8 cellular contexts compared by ENCODE assay signal in the genomic region with DNA sequence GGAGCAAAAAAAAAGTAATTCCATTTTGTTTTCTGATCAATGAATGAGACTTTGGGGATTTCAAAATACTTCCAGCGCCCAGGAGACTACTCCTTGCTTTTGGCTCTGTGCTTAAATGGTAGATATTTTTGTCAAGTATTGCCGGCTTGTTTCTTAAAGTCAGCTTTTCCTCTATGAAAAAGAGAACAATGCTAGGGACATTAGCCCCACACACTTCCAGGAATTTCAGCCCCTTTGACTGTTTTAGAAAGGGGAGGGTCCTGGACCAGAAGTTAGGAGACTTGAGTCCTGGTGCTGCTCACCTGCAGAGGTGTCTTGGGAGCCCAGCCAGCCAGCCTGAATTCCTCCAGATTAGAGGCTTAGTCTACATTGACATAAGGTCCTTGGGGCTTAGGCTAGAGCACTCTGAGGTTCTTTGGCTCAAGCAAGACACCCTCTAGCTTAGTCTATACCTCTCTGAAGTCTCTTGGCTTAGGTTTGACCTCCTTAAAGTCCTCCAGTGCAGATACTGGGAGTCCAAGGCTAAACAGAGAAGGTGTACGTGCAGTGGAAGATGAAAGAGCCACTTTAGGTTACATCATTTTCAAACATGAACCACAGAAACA. TPM values are rescaled to one million over a fixed set of nuclear protein-coding genes. Genes with fewer than 3 reads are reported as not detected.
DNase-seq lines count a peak whose midpoint lies in the region; TF ChIP-seq lines count a peak whose summit lies in the region.

No MANE protein-coding gene starts in this region.

- peaks cover 16 to 38% of the 10 kb centered on the region in 2 donors for H3K4me1 ChIP-seq in adrenal gland (replicated peaks in 1 of 2)
- H3K4me1 ChIP-seq in liver (ENCODE audit: control insufficient read depth in 4 of 4, insufficient read depth in 4 of 4, low read length in 3 of 4): peaks cover 18 to 72% (median 52%) of the 10 kb centered on the region in 4 donors
- peaks cover 0 to 33% (median 16%) of the 10 kb centered on the region in 4 donors for H3K4me1 ChIP-seq in tibial artery

- H3K27ac ChIP-seq in adrenal gland (peak overlapping the region in 3 of 5 donors; percentile 97 to 99 (median 97)), liver (ENCODE audit: low read depth in 1 of 2, low read length in 2 of 2) (peak overlapping the region; percentile 99 to 100), tibial artery (peak overlapping the region; percentile 96 to 100)

- TF ChIP-seq CTCF in adrenal gland (IDR thresholded peaks at IDR 0.05): no peak
- no peak for TF ChIP-seq CTCF in liver (IDR thresholded peaks at IDR 0.05; ENCODE audit: low read depth, low read length, missing input control)
- no peak for TF ChIP-seq CTCF in tibial artery (IDR thresholded peaks at IDR 0.05)

- WGBS in adrenal gland, 4 donors: 25 to 40% (median 31%) methylated on average over 3 of the region's 3 CpGs
- WGBS in liver: 22% methylated on average over 3 of the region's 3 CpGs

- TF ChIP-seq POLR2A in adrenal gland (IDR thresholded peaks at IDR 0.05): no peak

- peak overlapping the region in 3 of 4 donors; percentile 66 to 95 (median 72) for H3K4me3 ChIP-seq in adrenal gland
- peak overlapping the region; percentile 70 to 86 (median 86) for H3K4me3 ChIP-seq in liver (ENCODE audit: low read depth in 1 of 3, low read length in 3 of 3)
- H3K4me3 ChIP-seq in tibial artery: peak overlapping the region; percentile 78 to 98

- H3K9ac ChIP-seq in liver (ENCODE audit: low read depth in 1 of 2, low read length in 2 of 2): peak overlapping the region; percentile 74 to 91

- no peaks in the 10 kb centered on the region for H3K9me3 ChIP-seq in adrenal gland (replicated peaks in 1 of 3)
- no peaks in the 10 kb centered on the region for H3K9me3 ChIP-seq in liver (ENCODE audit: control insufficient read depth in 4 of 4, low read length in 3 of 4)
- no peaks in the 10 kb centered on the region for H3K9me3 ChIP-seq in tibial artery

- no peak for TF ChIP-seq RAD21 in liver (IDR thresholded peaks at IDR 0.05)

- no peak for DNase-seq in activated T-cell treated with anti-CD3 and anti-CD28 coated beads, Interleukin-2, amount 50 U/mL, for 24 hours
- DNase-seq in activated T-cell treated with anti-CD3 and anti-CD28 coated beads for 4 hours: no peak
- DNase-seq in adrenal gland: no peak
- DNase-seq in tibial artery: no peak
- no peak for DNase-seq in NCI-H2029 (lab: John Stamatoyannopoulos, UW)
- no peak for DNase-seq in AML-193 (lab: John Stamatoyannopoulos, UW)
- no peak for DNase-seq in NCI-H526 treated with DMSO at 0.1 percent for 48 hours (lab: John Stamatoyannopoulos, UW)

- peak overlapping the region; percentile 93 for H3K27ac Mint-ChIP-seq in activated T-cell treated with anti-CD3 and anti-CD28 coated beads, Interleukin-2, amount 50 U/mL, for 24 hours

- H3K27me3 ChIP-seq in adrenal gland (no peaks in the 10 kb centered on the region), liver (ENCODE audit: control insufficient read depth in 4 of 4, insufficient read depth in 4 of 4, low read length in 3 of 4) (no peaks in the 10 kb centered on the region), tibial artery (no peaks in the 10 kb centered on the region)

- H3K4me1 Mint-ChIP-seq in activated T-cell treated with anti-CD3 and anti-CD28 coated beads, Interleukin-2, amount 50 U/mL, for 24 hours (ENCODE audit: low read depth): peaks cover 62% of the 10 kb centered on the region

- H3K27me3 Mint-ChIP-seq in activated T-cell treated with anti-CD3 and anti-CD28 coated beads, Interleukin-2, amount 50 U/mL, for 24 hours: peaks cover 13% of the 10 kb centered on the region

- H3K36me3 ChIP-seq in adrenal gland (replicated peaks in 1 of 2) (no peaks in the 10 kb centered on the region), liver (ENCODE audit: control insufficient read depth in 4 of 4, insufficient read depth in 3 of 4, low read depth in 1 of 4, low read length in 3 of 4) (no peaks in the 10 kb centered on the region), tibial artery (no peaks in the 10 kb centered on the region)

- H3K9me3 Mint-ChIP-seq in activated T-cell treated with anti-CD3 and anti-CD28 coated beads, Interleukin-2, amount 50 U/mL, for 24 hours: no peaks in the 10 kb centered on the region

- peak overlapping the region; percentile 93 for H3K4me3 Mint-ChIP-seq in activated T-cell treated with anti-CD3 and anti-CD28 coated beads, Interleukin-2, amount 50 U/mL, for 24 hours

- intact Hi-C loops in adrenal gland (cut with DNase I) (loop anchor here in 1 of 2 donors (10.0 kb wide), 1 partner anchor 53 kb away; no protein-coding TSS in a partner anchor), tibial artery (cut with DNase I; ENCODE audit: low total_unique reads) (loop anchor here (5.0 to 10.0 kb wide), 3 partner anchors 63 to 263 kb away; a partner anchor contains a TSS)

- peaks cover 15% of the 10 kb centered on the region for H3K36me3 Mint-ChIP-seq in activated T-cell treated with anti-CD3 and anti-CD28 coated beads, Interleukin-2, amount 50 U/mL, for 24 hours (ENCODE audit: low read depth)

TF ChIP-seq in liver, 16 proteins besides CTCF, POLR2A, EP300 and RAD21:
- no peak for TF ChIP-seq RXRA (IDR thresholded peaks at IDR 0.05)
- TF ChIP-seq, protein P1, sequence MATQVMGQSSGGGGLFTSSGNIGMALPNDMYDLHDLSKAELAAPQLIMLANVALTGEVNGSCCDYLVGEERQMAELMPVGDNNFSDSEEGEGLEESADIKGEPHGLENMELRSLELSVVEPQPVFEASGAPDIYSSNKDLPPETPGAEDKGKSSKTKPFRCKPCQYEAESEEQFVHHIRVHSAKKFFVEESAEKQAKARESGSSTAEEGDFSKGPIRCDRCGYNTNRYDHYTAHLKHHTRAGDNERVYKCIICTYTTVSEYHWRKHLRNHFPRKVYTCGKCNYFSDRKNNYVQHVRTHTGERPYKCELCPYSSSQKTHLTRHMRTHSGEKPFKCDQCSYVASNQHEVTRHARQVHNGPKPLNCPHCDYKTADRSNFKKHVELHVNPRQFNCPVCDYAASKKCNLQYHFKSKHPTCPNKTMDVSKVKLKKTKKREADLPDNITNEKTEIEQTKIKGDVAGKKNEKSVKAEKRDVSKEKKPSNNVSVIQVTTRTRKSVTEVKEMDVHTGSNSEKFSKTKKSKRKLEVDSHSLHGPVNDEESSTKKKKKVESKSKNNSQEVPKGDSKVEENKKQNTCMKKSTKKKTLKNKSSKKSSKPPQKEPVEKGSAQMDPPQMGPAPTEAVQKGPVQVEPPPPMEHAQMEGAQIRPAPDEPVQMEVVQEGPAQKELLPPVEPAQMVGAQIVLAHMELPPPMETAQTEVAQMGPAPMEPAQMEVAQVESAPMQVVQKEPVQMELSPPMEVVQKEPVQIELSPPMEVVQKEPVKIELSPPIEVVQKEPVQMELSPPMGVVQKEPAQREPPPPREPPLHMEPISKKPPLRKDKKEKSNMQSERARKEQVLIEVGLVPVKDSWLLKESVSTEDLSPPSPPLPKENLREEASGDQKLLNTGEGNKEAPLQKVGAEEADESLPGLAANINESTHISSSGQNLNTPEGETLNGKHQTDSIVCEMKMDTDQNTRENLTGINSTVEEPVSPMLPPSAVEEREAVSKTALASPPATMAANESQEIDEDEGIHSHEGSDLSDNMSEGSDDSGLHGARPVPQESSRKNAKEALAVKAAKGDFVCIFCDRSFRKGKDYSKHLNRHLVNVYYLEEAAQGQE (IDR thresholded peaks at IDR 0.05): peak; percentile 9

RNA-seq across cellular contexts. Expression of a gene that starts 1.6 kb away (rescaled TPM):
- total RNA-seq in adrenal gland (10 to 100 TPM; 36.6 to 49.1 (median 43.9) TPM), liver (10 to 100 TPM; 13.3 to 81.7 TPM)
- polyA plus RNA-seq in adrenal gland (10 to 100 TPM in 2 of 3 donors, 1 to 10 TPM in 1; 7.4 to 48.5 (median 10.9) TPM), liver (10 to 100 TPM; 12.9 to 22.6 TPM)
